15 cellular contexts compared by ENCODE assay signal in the genomic region with DNA sequence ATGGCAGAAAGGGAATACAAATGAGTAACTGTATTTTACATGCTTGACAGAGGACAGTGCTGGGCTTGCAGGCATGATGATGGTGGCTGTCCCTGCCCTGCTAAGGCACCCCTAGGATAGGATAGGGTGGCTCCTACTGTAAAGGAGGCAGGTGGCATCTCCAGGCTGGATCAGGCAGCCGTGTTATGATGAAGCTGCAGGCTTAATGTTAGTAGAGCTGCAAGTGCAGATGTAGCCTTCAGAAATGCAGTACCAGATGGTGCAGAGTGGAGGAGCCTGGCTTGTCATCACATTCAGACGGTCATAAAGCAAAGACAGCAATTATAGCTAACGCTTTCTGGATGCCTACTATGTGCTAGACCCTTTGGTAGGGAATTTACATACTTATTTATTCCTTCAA.
DNase-seq lines count a peak whose midpoint lies in the region; ATAC-seq and TF ChIP-seq lines count a peak whose summit lies in the region.
"Had no signal": no experiment of that assay in that cellular context is flagged by ENCODE, and none has a peak within 500 bp of the region (broad histone marks: within the 10 kb centered on the region; RNA-seq: fewer than 3 reads in every experiment).

No MANE protein-coding gene starts in this region.

- peaks cover 3% of the 10 kb centered on the region for H3K9me3 Mint-ChIP-seq in mesothelial cell of epicardium
- H3K9me3 Mint-ChIP-seq: T-helper 1 cell treated with Interleukin-12 subunit alpha and Interleukin-12 subunit beta and Interleukin-4 antibody, amounts not matched to agents 30 μg/mL and 1 μg/mL, for 36 hours had no signal

- DNase-seq in DMS 273 (lab: John Stamatoyannopoulos, UW; ENCODE audit: unreplicated experiment): peak; percentile 87
- DNase-seq in NCI-H1694 treated with DMSO at 0.1 percent for 48 hours (lab: John Stamatoyannopoulos, UW): peak; percentile 91
- peak; percentile 60 to 74 for DNase-seq in SJCRH30
- DNase-seq in mesothelial cell of epicardium (ENCODE audit: low spot score in 2 of 2, unreplicated experiment in 2 of 2): no peak
- no peak for DNase-seq in NOMO-1 treated with DMSO at 0.1 percent for 48 hours (lab: John Stamatoyannopoulos, UW; ENCODE audit: unreplicated experiment)
- DNase-seq in left lung: no peak
- no peak for DNase-seq in left ventricle myocardium inferior
- DNase-seq: HCEC 1CT, MV-4-11, NCI-H1436, NCI-H2081 treated with DMSO at 0.1 percent for 48 hours had no signal

- no peak overlapping the region for H3K4me3 ChIP-seq in SJCRH30
- no peak overlapping the region for H3K4me3 ChIP-seq in left lung
- no peak overlapping the region for H3K4me3 ChIP-seq in left ventricle myocardium inferior
- H3K4me3 ChIP-seq: BLaER1 treated with 17β-estradiol and CSF1 and Interleukin-3, amounts not matched to agents 10 nM and 100 nM had no signal

- H3K36me3 Mint-ChIP-seq in mesothelial cell of epicardium: no peaks in the 10 kb centered on the region
- H3K36me3 Mint-ChIP-seq: IgD-negative memory B cell had no signal

- H3K27me3 Mint-ChIP-seq in mesothelial cell of epicardium (ENCODE audit: low read depth): peaks cover 39% of the 10 kb centered on the region

- H3K36me3 ChIP-seq in SJCRH30 (no peaks in the 10 kb centered on the region), left lung (no peaks in the 10 kb centered on the region), left ventricle myocardium inferior (no peaks in the 10 kb centered on the region)
- H3K36me3 ChIP-seq: BLaER1 treated with 17β-estradiol and CSF1 and Interleukin-3, amounts not matched to agents 10 nM and 100 nM had no signal

- H3K27me3 ChIP-seq in SJCRH30 (no peaks in the 10 kb centered on the region), left lung (peaks cover 0 to 22% of the 10 kb centered on the region in 2 donors), left ventricle myocardium inferior (ENCODE audit: low read depth) (peaks cover 71% of the 10 kb centered on the region)
- H3K27me3 ChIP-seq: BLaER1 treated with 17β-estradiol and CSF1 and Interleukin-3, amounts not matched to agents 10 nM and 100 nM had no signal

- peaks cover 29% of the 10 kb centered on the region for H3K4me1 Mint-ChIP-seq in mesothelial cell of epicardium
- H3K4me1 Mint-ChIP-seq: IgD-negative memory B cell had no signal

- H3K9me3 ChIP-seq in SJCRH30 (replicated peaks) (no peaks in the 10 kb centered on the region), left lung (no peaks in the 10 kb centered on the region), left ventricle myocardium inferior (replicated peaks) (no peaks in the 10 kb centered on the region)
- H3K9me3 ChIP-seq: BLaER1 treated with 17β-estradiol and CSF1 and Interleukin-3, amounts not matched to agents 10 nM and 100 nM had no signal

- H3K27ac Mint-ChIP-seq in mesothelial cell of epicardium: peak overlapping the region; percentile 57
- H3K27ac Mint-ChIP-seq: IgD-negative memory B cell; T-helper 1 cell treated with Interleukin-12 subunit alpha and Interleukin-12 subunit beta and Interleukin-4 antibody, amounts not matched to agents 30 μg/mL and 1 μg/mL, for 36 hours had no signal

- H3K4me3 Mint-ChIP-seq in mesothelial cell of epicardium: no peak overlapping the region
- H3K4me3 Mint-ChIP-seq: IgD-negative memory B cell; T-helper 1 cell treated with Interleukin-12 subunit alpha and Interleukin-12 subunit beta and Interleukin-4 antibody, amounts not matched to agents 30 μg/mL and 1 μg/mL, for 36 hours had no signal

- no peak for ATAC-seq in left lung

- TF ChIP-seq CTCF in mesothelial cell of epicardium (IDR thresholded peaks at IDR 0.05; ENCODE audit: unreplicated experiment) (no peak), left lung (IDR thresholded peaks at IDR 0.05) (no peak), left ventricle myocardium inferior (IDR thresholded peaks at IDR 0.05; ENCODE audit: borderline replicate concordance) (no peak)

- H3K27ac ChIP-seq in SJCRH30 (peak overlapping the region; percentile 47; the same call in 1 of the 2 replicates), left lung (no peak overlapping the region), left ventricle myocardium inferior (replicated peaks) (no peak overlapping the region)
- H3K27ac ChIP-seq: BLaER1 treated with 17β-estradiol and CSF1 and Interleukin-3, amounts not matched to agents 10 nM and 100 nM; RWPE1 had no signal

- intact Hi-C loops in left lung (cut with DNase I): no loop called here
- intact Hi-C loops in left ventricle myocardium inferior (cut with micrococcal nuclease): no loop called here

- H3K4me1 ChIP-seq in SJCRH30: peaks cover 43% of the 10 kb centered on the region
- no peaks in the 10 kb centered on the region for H3K4me1 ChIP-seq in left lung
- H3K4me1 ChIP-seq in left ventricle myocardium inferior: peaks cover 7% of the 10 kb centered on the region
- H3K4me1 ChIP-seq: BLaER1 treated with 17β-estradiol and CSF1 and Interleukin-3, amounts not matched to agents 10 nM and 100 nM had no signal

Comparison
In these comparisons a context has a peak if more than half of its experiments do, and no peak if none do; other contexts are left out.
1. DNase-seq: peak in DMS 273 (single experiment), NCI-H1694 treated with DMSO at 0.1 percent for 48 hours (single experiment) and SJCRH30 (2 of 2); none in mesothelial cell of epicardium (0 of 2), NOMO-1 treated with DMSO at 0.1 percent for 48 hours (single experiment), left lung (0 of 2) and left ventricle myocardium inferior (single experiment).